In the genomic region with DNA sequence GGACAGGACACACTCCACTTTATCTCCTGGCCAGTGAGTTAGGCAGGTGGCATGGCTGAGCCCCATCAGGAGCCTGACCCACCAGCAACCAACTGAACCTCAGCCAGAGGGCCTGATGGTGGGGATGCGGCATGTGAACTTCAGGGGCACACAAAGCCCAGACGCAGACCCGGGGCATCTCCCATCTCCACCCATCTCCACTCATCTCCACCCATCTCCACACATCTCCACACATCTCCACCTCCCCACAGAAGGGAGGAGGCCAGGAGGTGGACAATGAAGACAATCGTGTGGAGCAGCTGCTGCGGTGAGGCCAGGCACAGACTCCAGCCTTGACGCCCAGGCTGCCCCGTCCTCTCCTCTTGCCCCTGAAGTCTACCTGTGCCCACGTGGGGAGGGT, we compare ENCODE assay signal across 1 cellular context.
TF ChIP-seq lines count a peak whose summit lies in the region.

No MANE protein-coding gene starts in this region.

TF ChIP-seq in H1, 55 proteins besides CTCF, POLR2A, EP300 and RAD21 (continued from another document):
- no peak for TF ChIP-seq RNF2 (IDR thresholded peaks at IDR 0.05; ENCODE audit: borderline replicate concordance, low read depth, low read length, missing control alignments, poor library complexity, severe bottlenecking)
- no peak for TF ChIP-seq HDAC6 (IDR thresholded peaks at IDR 0.05; ENCODE audit: low read depth, low read length)
- TF ChIP-seq NANOG (IDR thresholded peaks at IDR 0.05; ENCODE audit: insufficient read depth, low read depth, low read length, poor library complexity, severe bottlenecking) = no peak
- no peak for TF ChIP-seq GABPA (IDR thresholded peaks at IDR 0.05; ENCODE audit: borderline replicate concordance, insufficient read depth, low read length)
- no peak for TF ChIP-seq SP1 (IDR thresholded peaks at IDR 0.05; ENCODE audit: low read depth, low read length)
- TF ChIP-seq, protein P1, sequence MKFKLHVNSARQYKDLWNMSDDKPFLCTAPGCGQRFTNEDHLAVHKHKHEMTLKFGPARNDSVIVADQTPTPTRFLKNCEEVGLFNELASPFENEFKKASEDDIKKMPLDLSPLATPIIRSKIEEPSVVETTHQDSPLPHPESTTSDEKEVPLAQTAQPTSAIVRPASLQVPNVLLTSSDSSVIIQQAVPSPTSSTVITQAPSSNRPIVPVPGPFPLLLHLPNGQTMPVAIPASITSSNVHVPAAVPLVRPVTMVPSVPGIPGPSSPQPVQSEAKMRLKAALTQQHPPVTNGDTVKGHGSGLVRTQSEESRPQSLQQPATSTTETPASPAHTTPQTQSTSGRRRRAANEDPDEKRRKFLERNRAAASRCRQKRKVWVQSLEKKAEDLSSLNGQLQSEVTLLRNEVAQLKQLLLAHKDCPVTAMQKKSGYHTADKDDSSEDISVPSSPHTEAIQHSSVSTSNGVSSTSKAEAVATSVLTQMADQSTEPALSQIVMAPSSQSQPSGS (IDR thresholded peaks at IDR 0.05; ENCODE audit: low read length) = no peak
- no peak for TF ChIP-seq TAF7 (optimal IDR thresholded peaks at IDR 0.05; ENCODE audit: borderline replicate concordance, low read depth, low read length)
- no peak for TF ChIP-seq NRF1 (IDR thresholded peaks at IDR 0.05; ENCODE audit: low read depth, low read length)
- TF ChIP-seq RFX5 (IDR thresholded peaks at IDR 0.05; ENCODE audit: borderline replicate concordance, low read depth, low read length) = no peak
- TF ChIP-seq FOSL1 (IDR thresholded peaks at IDR 0.05; ENCODE audit: insufficient read depth, low read depth, low read length) = no peak
- no peak for TF ChIP-seq CBX8 (IDR thresholded peaks at IDR 0.05; ENCODE audit: borderline replicate concordance, low read depth, low read length)
- TF ChIP-seq BCL11A (IDR thresholded peaks at IDR 0.05; ENCODE audit: low read depth in 2 of 2, low read length in 2 of 2) = no peak
